Comparison of ENCODE assay signal across 17 cellular contexts in genomic region chr2:43033466-43034241, GRCh38.
DNase-seq lines count a peak whose midpoint lies in the region; ATAC-seq and TF ChIP-seq lines count a peak whose summit lies in the region.
"Had no signal": no experiment of that assay in that cellular context is flagged by ENCODE, and none has a peak within 500 bp of the region (broad histone marks: within the 10 kb centered on the region; RNA-seq: fewer than 3 reads in every experiment).

No MANE protein-coding gene starts in this region.

- H3K36me3 ChIP-seq in PC-3 (ENCODE audit: low read depth, low read length) (no peaks in the 10 kb centered on the region), mucosa of rectum (ENCODE audit: control insufficient read depth in 2 of 2, insufficient read depth in 2 of 2, low read length in 2 of 2) (no peaks in the 10 kb centered on the region), suprapubic skin (no peaks in the 10 kb centered on the region), endodermal cell (ENCODE audit: control insufficient read depth, insufficient read depth, low read length) (no peaks in the 10 kb centered on the region)
- H3K36me3 ChIP-seq: MG63, stomach had no signal

- H3K4me3 ChIP-seq in PC-3 (ENCODE audit: low read length): no peak overlapping the region
- no peak overlapping the region for H3K4me3 ChIP-seq in mucosa of rectum (ENCODE audit: low read length in 2 of 2)
- H3K4me3 ChIP-seq in suprapubic skin: no peak overlapping the region
- no peak overlapping the region for H3K4me3 ChIP-seq in endodermal cell (ENCODE audit: low read length)
- H3K4me3 ChIP-seq: MG63, stomach had no signal

- no peak for ATAC-seq in PC-3
- no peak for ATAC-seq in effector memory CD8-positive, alpha-beta T cell (replicated peaks)

- H3K79me2 ChIP-seq in PC-3 (ENCODE audit: low read length): no peaks in the 10 kb centered on the region

- peaks cover 21% of the 10 kb centered on the region for H3K4me1 ChIP-seq in PC-3 (ENCODE audit: insufficient read depth, low read length)
- peaks cover 21 to 37% of the 10 kb centered on the region in 2 donors for H3K4me1 ChIP-seq in mucosa of rectum (ENCODE audit: control insufficient read depth in 2 of 2, insufficient read depth in 2 of 2, low read length in 2 of 2)
- H3K4me1 ChIP-seq in suprapubic skin: peaks cover 36% of the 10 kb centered on the region
- no peaks in the 10 kb centered on the region for H3K4me1 ChIP-seq in endodermal cell (ENCODE audit: control insufficient read depth, insufficient read depth, low read length)

- peaks cover 0 to 6% (median 0%) of the 10 kb centered on the region in 5 experiments for H3K9me3 Mint-ChIP-seq in brain
- no peaks in the 10 kb centered on the region for H3K9me3 Mint-ChIP-seq in effector memory CD8-positive, alpha-beta T cell
- H3K9me3 Mint-ChIP-seq in endodermal cell: no peaks in the 10 kb centered on the region
- H3K9me3 Mint-ChIP-seq: CD8-positive, alpha-beta memory T cell had no signal

- H3K4me1 Mint-ChIP-seq in brain (peaks cover 38% of the 10 kb centered on the region), endodermal cell (peaks cover 10% of the 10 kb centered on the region)
- no peaks in the 10 kb centered on the region for H3K4me1 Mint-ChIP-seq in effector memory CD8-positive, alpha-beta T cell (ENCODE audit: low read depth in 2 of 2)

- H3K9me3 ChIP-seq in PC-3 (ENCODE audit: low read length): no peaks in the 10 kb centered on the region
- H3K9me3 ChIP-seq in mucosa of rectum (ENCODE audit: control insufficient read depth in 2 of 2, low read length in 2 of 2): no peaks in the 10 kb centered on the region
- H3K9me3 ChIP-seq in suprapubic skin: no peaks in the 10 kb centered on the region
- H3K9me3 ChIP-seq in endodermal cell (ENCODE audit: control insufficient read depth, low read length): no peaks in the 10 kb centered on the region
- H3K9me3 ChIP-seq: MG63, stomach had no signal

- H3K36me3 Mint-ChIP-seq in brain (no peaks in the 10 kb centered on the region), endodermal cell (ENCODE audit: low read depth) (no peaks in the 10 kb centered on the region)
- H3K36me3 Mint-ChIP-seq in effector memory CD8-positive, alpha-beta T cell (ENCODE audit: insufficient read depth): no peaks in the 10 kb centered on the region
- H3K36me3 Mint-ChIP-seq: CD8-positive, alpha-beta memory T cell had no signal

- POLR2A ChIA-PET in PC-3 (lab: Charles Lee; ENCODE audit: unreplicated experiment): no interaction called here

- CTCF ChIA-PET in PC-3 (lab: Charles Lee): no interaction called here

- no peak overlapping the region for H3K4me2 ChIP-seq in PC-3 (ENCODE audit: low read length)

- H2AFZ ChIP-seq in PC-3 (ENCODE audit: low read length): no peak overlapping the region

- TF ChIP-seq POLR2A in suprapubic skin (IDR thresholded peaks at IDR 0.05): no peak

- no peaks in the 10 kb centered on the region for H4K20me1 ChIP-seq in PC-3 (ENCODE audit: low read length)

- intact Hi-C loops in PC-3 (cut with micrococcal nuclease): no loop called here

- TF ChIP-seq EP300 in suprapubic skin (IDR thresholded peaks at IDR 0.05): no peak

- H3K27ac Mint-ChIP-seq in brain: peak overlapping the region in 3 of 5 experiments; percentile 3 to 94 (median 36)
- H3K27ac Mint-ChIP-seq in effector memory CD8-positive, alpha-beta T cell: no peak overlapping the region
- no peak overlapping the region for H3K27ac Mint-ChIP-seq in endodermal cell

- H3K27me3 Mint-ChIP-seq in brain: peaks cover 2% of the 10 kb centered on the region
- no peaks in the 10 kb centered on the region for H3K27me3 Mint-ChIP-seq in effector memory CD8-positive, alpha-beta T cell
- peaks cover 6% of the 10 kb centered on the region for H3K27me3 Mint-ChIP-seq in endodermal cell (ENCODE audit: insufficient read depth)

- no peak for DNase-seq in PC-3
- DNase-seq in suprapubic skin (ENCODE audit: low spot score in 2 of 2): peak in 1 of 2 donors; percentile 59
- no peak for DNase-seq in effector memory CD8-positive, alpha-beta T cell
- DNase-seq in hypothalamus (lab: John Stamatoyannopoulos, UW): no peak
- no peak for DNase-seq in endodermal cell
- DNase-seq: activated CD4-positive, alpha-beta T cell treated with anti-CD3 and anti-CD28 coated beads, Interleukin-2, amount 50 U/mL, for 48 hours; CD8-positive, alpha-beta memory T cell; DMS53; HCEC 1CT; left colon; MG63; NCI-H1436 treated with DMSO at 0.1 percent for 48 hours; NCI-H526; nucleus accumbens; stomach had no signal

- no peaks in the 10 kb centered on the region for H3K9me2 ChIP-seq in PC-3 (replicated peaks; ENCODE audit: low read length)

- no TSS peak for BruUV-seq in PC-3 (replicated peaks; lab: Mats Ljungman, UMichigan)

- 90% methylated on average over 13 of the region's 13 CpGs for WGBS in suprapubic skin
- WGBS in endodermal cell (ENCODE audit: insufficient coverage in 1 of 2, insufficient read length in 1 of 2), 2 experiments: 92 to 94% methylated on average over 10 to 13 of the region's 13 CpGs

- no peak for TF ChIP-seq CTCF in PC-3 (conservative IDR thresholded peaks at IDR 0.05; ENCODE audit: low read depth, low read length)
- no peak for TF ChIP-seq CTCF in brain (conservative IDR thresholded peaks at IDR 0.05)
- no peak for TF ChIP-seq CTCF in suprapubic skin (IDR thresholded peaks at IDR 0.05)
- no peak for TF ChIP-seq CTCF in endodermal cell (conservative IDR thresholded peaks at IDR 0.05)

- H3K4me3 Mint-ChIP-seq in brain (no peak overlapping the region), endodermal cell (no peak overlapping the region)
- H3K4me3 Mint-ChIP-seq in effector memory CD8-positive, alpha-beta T cell: no peak overlapping the region
- H3K4me3 Mint-ChIP-seq: CD8-positive, alpha-beta memory T cell had no signal

- H3K27ac ChIP-seq in PC-3 (ENCODE audit: low read length): peak overlapping the region; percentile 75; the same call in 1 of the 2 replicates
- peak overlapping the region; percentile 95 to 97 for H3K27ac ChIP-seq in mucosa of rectum (ENCODE audit: low read depth in 2 of 2, low read length in 2 of 2)
- H3K27ac ChIP-seq in suprapubic skin: peak overlapping the region; percentile 81
- H3K27ac ChIP-seq in endodermal cell (ENCODE audit: low read depth, low read length): no peak overlapping the region

- no peaks in the 10 kb centered on the region for H3F3A ChIP-seq in PC-3 (ENCODE audit: low read length, unreplicated experiment)

- no peak overlapping the region; the same call in 1 of the 2 replicates for H3K9ac ChIP-seq in PC-3 (ENCODE audit: low read length)
- peak overlapping the region; percentile 6 to 67 for H3K9ac ChIP-seq in mucosa of rectum (ENCODE audit: low read depth in 1 of 2, low read length in 2 of 2)
- no peak overlapping the region for H3K9ac ChIP-seq in endodermal cell (ENCODE audit: extremely low read depth, low read length, poor library complexity, severe bottlenecking)

- H3K27me3 ChIP-seq in PC-3 (ENCODE audit: low read length) (no peaks in the 10 kb centered on the region), mucosa of rectum (ENCODE audit: control insufficient read depth in 2 of 2, insufficient read depth in 2 of 2, low read length in 2 of 2) (no peaks in the 10 kb centered on the region), suprapubic skin (no peaks in the 10 kb centered on the region), endodermal cell (ENCODE audit: control insufficient read depth, insufficient read depth, low read length, poor library complexity, severe bottlenecking) (peaks cover 3% of the 10 kb centered on the region)
- H3K27me3 ChIP-seq: MG63, stomach had no signal

Comparison
In these comparisons a context has a peak if more than half of its experiments do, and no peak if none do; other contexts are left out.
1. H3K9ac ChIP-seq: peak in mucosa of rectum (2 of 2); none in PC-3 (single experiment) and endodermal cell (single experiment).
2. H3K27ac Mint-ChIP-seq: peak in brain (3 of 5); none in effector memory CD8-positive, alpha-beta T cell (0 of 2) and endodermal cell (single experiment).